In the genomic region with DNA sequence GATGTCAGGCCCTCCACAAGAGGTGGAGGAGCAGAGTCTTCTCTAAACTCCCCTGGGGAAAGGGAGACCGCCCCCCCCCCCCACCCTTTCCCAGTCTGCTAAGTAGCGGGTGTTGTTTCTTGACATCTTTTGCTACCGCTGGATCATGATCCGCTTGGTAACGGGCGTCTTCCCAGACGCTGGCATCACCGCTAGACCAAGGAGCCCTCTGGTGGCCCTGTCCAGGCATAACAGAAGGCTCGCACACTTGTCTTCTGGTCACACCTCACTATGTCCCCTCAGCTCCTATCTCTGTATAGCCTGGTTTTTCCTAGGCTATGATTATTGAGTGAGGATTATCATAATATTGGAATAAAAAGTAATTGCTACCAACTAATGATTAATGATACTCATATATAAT, we compare ENCODE assay signal across 8 cellular contexts. TPM values are rescaled to one million over a fixed set of nuclear protein-coding genes. Genes with fewer than 3 reads are reported as not detected.
DNase-seq lines count a peak whose midpoint lies in the region; ATAC-seq and TF ChIP-seq lines count a peak whose summit lies in the region.
"Not testable (repeated sequence)": the region's sequence is repeated elsewhere in the genome, so short reads cannot be mapped to it uniquely, and the experiment has no call there.

No MANE protein-coding gene starts in this region.

- POLR2A ChIA-PET in CD8-positive, alpha-beta T cell (lab: Charles Lee); SK-N-SH (lab: Yijun Ruan, JAX); activated CD8-positive, alpha-beta T cell treated with anti-CD3 and anti-CD28 coated beads, Interleukin-2, amount 10 ng/mL, durations not matched to agents 7 days and 5 days (lab: Charles Lee): not testable (repeated sequence)

- not testable (repeated sequence) for H3K27me3 ChIP-seq in CD8-positive, alpha-beta T cell (ENCODE audit: insufficient read depth, low read length); SK-N-SH (ENCODE audit: insufficient read depth); foreskin keratinocyte; stomach

- H3K9me2 ChIP-seq in SK-N-SH = not testable (repeated sequence)

- not testable (repeated sequence) for H4K20me1 ChIP-seq in SK-N-SH (ENCODE audit: insufficient read depth)

- not testable (repeated sequence) for H3K79me2 ChIP-seq in SK-N-SH (ENCODE audit: insufficient read depth)

- H3K9me3 Mint-ChIP-seq in CD8-positive, alpha-beta T cell = not testable (repeated sequence)
- peaks cover 20% of the 10 kb centered on the region for H3K9me3 Mint-ChIP-seq in activated CD8-positive, alpha-beta T cell treated with anti-CD3 and anti-CD28 coated beads, Interleukin-2, amount 10 ng/mL, durations not matched to agents 7 days and 5 days (ENCODE audit: insufficient read depth)
- H3K9me3 Mint-ChIP-seq in osteocyte (ENCODE audit: unreplicated experiment) = peaks cover 66% of the 10 kb centered on the region

- not testable (repeated sequence) for H3K4me3 ChIP-seq in CD8-positive, alpha-beta T cell (ENCODE audit: low read depth, low read length); LNCaP clone FGC (ENCODE audit: low read depth, low read length); SK-N-SH (ENCODE audit: low read depth in 2 of 2, low read length in 1 of 2); stomach

- intact Hi-C loops in CD8-positive, alpha-beta T cell (cut with DNase I, micrococcal nuclease); stomach (cut with DNase I; ENCODE audit: low total_unique reads): not testable (repeated sequence)

- H3K4me1 Mint-ChIP-seq in CD8-positive, alpha-beta T cell (ENCODE audit: low read depth); activated CD8-positive, alpha-beta T cell treated with anti-CD3 and anti-CD28 coated beads, Interleukin-2, amount 10 ng/mL, durations not matched to agents 7 days and 5 days (ENCODE audit: low read depth); osteocyte (ENCODE audit: unreplicated experiment): not testable (repeated sequence)

- not testable (repeated sequence) for H3K9ac ChIP-seq in SK-N-SH

- TF ChIP-seq CTCF in CD8-positive, alpha-beta T cell (IDR thresholded peaks at IDR 0.05) = peak; percentile 20
- peak; percentile 32; the same call in 1 of the 2 replicates for TF ChIP-seq CTCF in LNCaP clone FGC (IDR thresholded peaks at IDR 0.05; ENCODE audit: control insufficient read depth, extremely low read depth, insufficient read depth)
- TF ChIP-seq CTCF in SK-N-SH (IDR thresholded peaks at IDR 0.05) = peak; percentile 15
- peak; percentile 27 for TF ChIP-seq CTCF in foreskin keratinocyte (conservative IDR thresholded peaks at IDR 0.05)
- peak; percentile 20 for TF ChIP-seq CTCF in osteocyte (IDR thresholded peaks at IDR 0.05)
- TF ChIP-seq CTCF in stomach (IDR thresholded peaks at IDR 0.05) = peak in 2 of 7 experiments; percentile 7 to 13

- not testable (repeated sequence) for H3K4me3 Mint-ChIP-seq in CD8-positive, alpha-beta T cell; activated CD8-positive, alpha-beta T cell treated with anti-CD3 and anti-CD28 coated beads, Interleukin-2, amount 10 ng/mL, durations not matched to agents 7 days and 5 days; osteocyte (ENCODE audit: unreplicated experiment)

- not testable (repeated sequence) for H3K27ac ChIP-seq in CD8-positive, alpha-beta T cell (ENCODE audit: low read depth, low read length); SK-N-SH (ENCODE audit: low read depth in 2 of 2, low read length in 1 of 2); foreskin keratinocyte; stomach

- H3F3A ChIP-seq in SK-N-SH (replicated peaks; ENCODE audit: insufficient read depth) = not testable (repeated sequence)

- TF ChIP-seq EP300 in SK-N-SH (IDR thresholded peaks at IDR 0.05; ENCODE audit: borderline replicate concordance in 1 of 2, low read depth in 1 of 2, low read length in 1 of 2); stomach (IDR thresholded peaks at IDR 0.05): not testable (repeated sequence)

- H3K9me3 ChIP-seq in CD8-positive, alpha-beta T cell (ENCODE audit: low read length); SK-N-SH: not testable (repeated sequence)
- H3K9me3 ChIP-seq in stomach = peaks cover 0 to 13% (median 4%) of the 10 kb centered on the region in 4 donors

- CTCF ChIA-PET in CD8-positive, alpha-beta T cell (lab: Charles Lee); activated CD8-positive, alpha-beta T cell treated with anti-CD3 and anti-CD28 coated beads, Interleukin-2, amount 10 ng/mL, durations not matched to agents 7 days and 5 days (lab: Charles Lee): not testable (repeated sequence)
- CTCF ChIA-PET in SK-N-SH (lab: Yijun Ruan, JAX) = interaction anchor here (0.6 kb wide), 1 partner anchor 636 kb away, joined by 3 read pairs; no protein-coding TSS in a partner anchor

- not testable (repeated sequence) for H3K4me2 ChIP-seq in SK-N-SH

- ATAC-seq in CD8-positive, alpha-beta T cell; activated CD8-positive, alpha-beta T cell treated with anti-CD3 and anti-CD28 coated beads, Interleukin-2, amount 10 ng/mL, durations not matched to agents 7 days and 5 days; foreskin keratinocyte: not testable (repeated sequence)

- not testable (repeated sequence) for H3K36me3 Mint-ChIP-seq in CD8-positive, alpha-beta T cell; activated CD8-positive, alpha-beta T cell treated with anti-CD3 and anti-CD28 coated beads, Interleukin-2, amount 10 ng/mL, durations not matched to agents 7 days and 5 days (ENCODE audit: low read depth); osteocyte (ENCODE audit: unreplicated experiment)

- 31% methylated on average over 8 of the region's 9 CpGs for WGBS in SK-N-SH (ENCODE audit: low lambda C conversion rate)
- 41 to 85% (median 58%) methylated on average over 4 to 8 of the region's 9 CpGs; no CpG with 5 or more reads in 1 of the 5 donors for WGBS in stomach, 5 donors

- peaks cover 11% of the 10 kb centered on the region for H3K27me3 Mint-ChIP-seq in CD8-positive, alpha-beta T cell (ENCODE audit: low read depth)
- H3K27me3 Mint-ChIP-seq in activated CD8-positive, alpha-beta T cell treated with anti-CD3 and anti-CD28 coated beads, Interleukin-2, amount 10 ng/mL, durations not matched to agents 7 days and 5 days (ENCODE audit: low read depth); osteocyte (ENCODE audit: unreplicated experiment): not testable (repeated sequence)

- not testable (repeated sequence) for H3K4me1 ChIP-seq in CD8-positive, alpha-beta T cell (ENCODE audit: insufficient read depth, low read length); SK-N-SH (ENCODE audit: control insufficient read depth in 1 of 2, insufficient read depth in 2 of 2, low read depth in 1 of 2, low read length in 1 of 2); foreskin keratinocyte; stomach

- not testable (repeated sequence) for H3K36me3 ChIP-seq in CD8-positive, alpha-beta T cell (ENCODE audit: insufficient read depth, low read length); SK-N-SH (replicated peaks in 1 of 2; ENCODE audit: control insufficient read depth in 1 of 2, insufficient read depth in 2 of 2, low read length in 1 of 2); stomach

- H3K27ac Mint-ChIP-seq in CD8-positive, alpha-beta T cell; activated CD8-positive, alpha-beta T cell treated with anti-CD3 and anti-CD28 coated beads, Interleukin-2, amount 10 ng/mL, durations not matched to agents 7 days and 5 days; osteocyte (ENCODE audit: unreplicated experiment): not testable (repeated sequence)

- DNase-seq in CD8-positive, alpha-beta T cell = peak in 2 of 7 experiments; percentile 24 to 49
- not testable (repeated sequence) for DNase-seq in LNCaP clone FGC (ENCODE audit: low read depth); SK-N-SH; foreskin keratinocyte; osteocyte (ENCODE audit: extremely low spot score, unreplicated experiment)
- peak; percentile 23 for DNase-seq in activated CD8-positive, alpha-beta T cell treated with anti-CD3 and anti-CD28 coated beads, Interleukin-2, amount 10 ng/mL, durations not matched to agents 7 days and 5 days
- DNase-seq in activated naive CD4-positive, alpha-beta T cell treated with anti-CD3 and anti-CD28 coated beads, Interleukin-2, amount 50 U/mL, for 16 hours = peak; percentile 14
- peak; percentile 34 for DNase-seq in stomach

- not testable (repeated sequence) for TF ChIP-seq POLR2A in stomach (IDR thresholded peaks at IDR 0.05)

- peak; percentile 36 for TF ChIP-seq RAD21 in SK-N-SH (IDR thresholded peaks at IDR 0.05; ENCODE audit: low read length)

- not testable (repeated sequence) for H2AFZ ChIP-seq in SK-N-SH (ENCODE audit: low read depth)

RNA-seq across cellular contexts. Expression of gene ZNF43, which starts 44.8 kb away (rescaled TPM):
- total RNA-seq in CD8-positive, alpha-beta T cell = 10 to 100 TPM; 29.9 to 31.8 TPM
- polyA plus RNA-seq in SK-N-SH (2012; rRNA removed) = 3.4 and 4.9 TPM in 2 replicates
- polyA plus RNA-seq in SK-N-SH (2012; cell fraction: cytosol; rRNA removed) = 3.6 and 4.0 TPM in 2 replicates
- polyA plus RNA-seq in SK-N-SH (2012; cell fraction: nucleus; rRNA removed) = 8.1 and 14.0 TPM in 2 replicates
- total RNA-seq in activated CD8-positive, alpha-beta T cell treated with anti-CD3 and anti-CD28 coated beads, Interleukin-2, amount 10 ng/mL, durations not matched to agents 7 days and 5 days = 10 to 100 TPM; 31.3 to 34.3 TPM
- total RNA-seq in foreskin keratinocyte = 6.2 and 6.7 TPM in 2 replicates
- 1.5 and 1.9 TPM in 2 replicates for polyA plus RNA-seq in foreskin keratinocyte
- 16.0 and 17.7 TPM in 2 replicates for total RNA-seq in osteocyte
- 10 to 100 TPM in 3 of 5 donors, 1 to 10 TPM in 2; 4.0 to 31.9 (median 15.1) TPM for total RNA-seq in stomach
- 1 to 10 TPM; 2.2 to 4.6 (median 3.8) TPM for polyA plus RNA-seq in stomach
